9 cellular contexts compared by ENCODE assay signal in genomic region chr7:142338633-142339501, GRCh38.
A peak's percentile ranks its signal among the peaks of the same experiment; 100 is the strongest.
DNase-seq lines count a peak whose midpoint lies in the region; ATAC-seq and TF ChIP-seq lines count a peak whose summit lies in the region.
"Had no signal": no experiment of that assay in that cellular context is flagged by ENCODE, and none has a peak within 500 bp of the region (broad histone marks: within the 10 kb centered on the region; RNA-seq: fewer than 3 reads in every experiment).

No MANE protein-coding gene starts in this region.

- H3K4me1 ChIP-seq in Loucy (ENCODE audit: insufficient read depth, low read length, poor library complexity, severe bottlenecking) (peaks cover 20% of the 10 kb centered on the region), lower lobe of right lung (no peaks in the 10 kb centered on the region)
- H3K4me1 ChIP-seq: A549 had no signal

- no peaks in the 10 kb centered on the region for H3K9me3 ChIP-seq in Loucy (ENCODE audit: insufficient read depth, low read depth, low read length)
- no peaks in the 10 kb centered on the region for H3K9me3 ChIP-seq in lower lobe of right lung
- H3K9me3 ChIP-seq: A549 had no signal

- peak overlapping the region; percentile 21 for H3K4me2 ChIP-seq in Loucy (ENCODE audit: low read depth, low read length, poor library complexity, severe bottlenecking)
- H3K4me2 ChIP-seq: A549 had no signal

- H3K27me3 ChIP-seq in Loucy (ENCODE audit: insufficient read depth, low read length, poor library complexity, severe bottlenecking) (no peaks in the 10 kb centered on the region), lower lobe of right lung (ENCODE audit: low read depth) (no peaks in the 10 kb centered on the region)

- no peaks in the 10 kb centered on the region for H3F3A ChIP-seq in Loucy (ENCODE audit: low read depth)

- no peaks in the 10 kb centered on the region for H3K9me2 ChIP-seq in Loucy (replicated peaks; ENCODE audit: low read depth, low read length)

- peak overlapping the region; percentile 50 for H3K9ac ChIP-seq in Loucy (ENCODE audit: low read depth, low read length, poor library complexity, severe bottlenecking)

- H3K9me3 Mint-ChIP-seq in activated naive CD8-positive, alpha-beta T cell treated with anti-CD3 and anti-CD28 coated beads, Interleukin-2, amount 50 U/mL, for 24 hours = no peaks in the 10 kb centered on the region
- H3K9me3 Mint-ChIP-seq in neural crest cell = no peaks in the 10 kb centered on the region

- TF ChIP-seq CTCF in Loucy (conservative IDR thresholded peaks at IDR 0.05; ENCODE audit: low read length) (peak; percentile 92), neural crest cell (conservative IDR thresholded peaks at IDR 0.05) (peak; percentile 22), lower lobe of right lung (IDR thresholded peaks at IDR 0.05) (no peak)

- no peak overlapping the region for H3K4me3 Mint-ChIP-seq in activated naive CD8-positive, alpha-beta T cell treated with anti-CD3 and anti-CD28 coated beads, Interleukin-2, amount 50 U/mL, for 24 hours
- no peak overlapping the region for H3K4me3 Mint-ChIP-seq in neural crest cell

- DNase-seq in DMS53 (lab: John Stamatoyannopoulos, UW) = peak; percentile 19
- DNase-seq in DMS53 treated with DMSO at 0.1 percent for 48 hours (lab: John Stamatoyannopoulos, UW; ENCODE audit: unreplicated experiment) = no peak
- no peak for DNase-seq in activated naive CD8-positive, alpha-beta T cell treated with anti-CD3 and anti-CD28 coated beads, Interleukin-2, amount 50 U/mL, for 24 hours
- no peak for DNase-seq in neural crest cell (ENCODE audit: low read depth, low spot score)
- no peak for DNase-seq in lower lobe of right lung

- H3K36me3 ChIP-seq in Loucy (ENCODE audit: insufficient read depth, low read length) = no peaks in the 10 kb centered on the region
- no peaks in the 10 kb centered on the region for H3K36me3 ChIP-seq in lower lobe of right lung

- H3K27ac ChIP-seq in lower lobe of right lung = no peak overlapping the region
- H3K27ac ChIP-seq: A549 had no signal

- peak overlapping the region; percentile 58; the same call in 1 of the 2 replicates for H2AFZ ChIP-seq in Loucy (ENCODE audit: low read length)

- no peaks in the 10 kb centered on the region for H4K20me1 ChIP-seq in Loucy (ENCODE audit: insufficient read depth, low read length, poor library complexity, severe bottlenecking)

- H3K27ac Mint-ChIP-seq in activated naive CD8-positive, alpha-beta T cell treated with anti-CD3 and anti-CD28 coated beads, Interleukin-2, amount 50 U/mL, for 24 hours = peak overlapping the region; percentile 52
- H3K27ac Mint-ChIP-seq in neural crest cell (ENCODE audit: unreplicated experiment) = no peak overlapping the region

- no peak for ATAC-seq in activated naive CD8-positive, alpha-beta T cell treated with anti-CD3 and anti-CD28 coated beads, Interleukin-2, amount 50 U/mL, for 24 hours
- no peak for ATAC-seq in lower lobe of right lung
- ATAC-seq in HG02759 (IDR thresholded peaks at IDR 0.05; ENCODE audit: unreplicated experiment) = no peak
- ATAC-seq in HG03159 (IDR thresholded peaks at IDR 0.05; ENCODE audit: unreplicated experiment) = no peak

- H3K36me3 Mint-ChIP-seq in activated naive CD8-positive, alpha-beta T cell treated with anti-CD3 and anti-CD28 coated beads, Interleukin-2, amount 50 U/mL, for 24 hours (ENCODE audit: low read depth) = no peaks in the 10 kb centered on the region
- no peaks in the 10 kb centered on the region for H3K36me3 Mint-ChIP-seq in neural crest cell (ENCODE audit: low read depth)

- H3K27me3 Mint-ChIP-seq in activated naive CD8-positive, alpha-beta T cell treated with anti-CD3 and anti-CD28 coated beads, Interleukin-2, amount 50 U/mL, for 24 hours = peaks cover 3% of the 10 kb centered on the region
- H3K27me3 Mint-ChIP-seq in neural crest cell (ENCODE audit: low read depth) = no peaks in the 10 kb centered on the region

- no peak overlapping the region for H3K4me3 ChIP-seq in Loucy (ENCODE audit: low read length, poor library complexity, severe bottlenecking)
- no peak overlapping the region for H3K4me3 ChIP-seq in lower lobe of right lung
- H3K4me3 ChIP-seq: A549 had no signal

- peaks cover 15% of the 10 kb centered on the region for H3K4me1 Mint-ChIP-seq in activated naive CD8-positive, alpha-beta T cell treated with anti-CD3 and anti-CD28 coated beads, Interleukin-2, amount 50 U/mL, for 24 hours
- H3K4me1 Mint-ChIP-seq in neural crest cell = no peaks in the 10 kb centered on the region

- H3K79me2 ChIP-seq in Loucy (ENCODE audit: insufficient read depth, low read length) = no peaks in the 10 kb centered on the region

- intact Hi-C loops in lower lobe of right lung (cut with DNase I) = no loop called here
